ENCODE assay signal across 8 cellular contexts in the genomic region with DNA sequence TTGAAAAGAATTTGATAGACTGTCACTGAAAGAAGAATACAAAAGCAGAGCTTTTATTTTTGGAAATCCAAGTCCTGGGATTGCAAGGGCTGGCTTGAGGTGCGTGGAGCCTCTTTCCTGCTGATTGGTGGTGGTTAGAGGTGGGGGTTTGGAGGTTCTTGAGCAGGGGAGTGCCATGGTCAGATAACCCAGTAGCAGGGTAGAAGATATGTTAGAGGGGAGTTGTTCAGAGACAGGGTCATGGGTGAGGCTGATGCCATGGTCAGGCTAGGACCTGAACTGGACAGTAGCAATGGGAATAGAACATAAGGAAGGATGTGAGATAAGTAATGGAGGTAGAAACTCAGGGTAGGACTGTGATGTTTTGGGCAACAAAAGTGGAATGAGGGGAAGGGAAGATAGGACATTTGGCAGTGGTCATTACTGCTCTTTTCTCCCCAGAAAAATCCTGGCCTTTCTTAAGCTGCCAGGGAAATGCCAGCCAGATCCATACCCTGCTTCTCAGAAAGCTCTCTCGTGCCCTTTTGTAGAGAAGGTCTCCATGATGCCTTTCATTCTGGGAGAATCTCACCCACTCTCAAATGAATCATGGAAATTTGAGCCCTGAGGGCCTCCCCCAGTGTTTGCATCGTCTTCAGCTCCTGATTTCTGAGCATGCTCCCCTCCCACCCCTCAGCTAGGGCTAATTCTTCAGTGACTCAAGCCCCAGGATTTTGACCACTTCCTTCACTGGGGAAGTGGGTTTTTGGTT. TPM values are rescaled to one million over a fixed set of nuclear protein-coding genes. Genes with fewer than 3 reads are reported as not detected.
DNase-seq lines count a peak whose midpoint lies in the region; ATAC-seq, FAIRE-seq and TF ChIP-seq lines count a peak whose summit lies in the region.

No MANE protein-coding gene starts in this region.

- peak; percentile 77 for DNase-seq in RWPE2 (ENCODE audit: low spot score)
- DNase-seq in dermis blood vessel endothelial cell, result peak; percentile 97
- DNase-seq in trophoblast cell, result peak in 1 of 2 donors; percentile 20
- DNase-seq in left lobe of liver (ENCODE audit: low spot score), result no peak
- DNase-seq in DMS79 treated with DMSO at 0.1 percent for 48 hours (lab: John Stamatoyannopoulos, UW), result no peak
- DNase-seq in lower leg skin (ENCODE audit: low spot score in 2 of 2), result no peak

- ATAC-seq in RWPE2 (ENCODE audit: low read depth), result peak; percentile 93
- no peak for ATAC-seq in left lobe of liver
- no peak for ATAC-seq in GM21825 (IDR thresholded peaks at IDR 0.05; ENCODE audit: unreplicated experiment)

- peak overlapping the region; percentile 64 for H4K8ac ChIP-seq in trophoblast cell (ENCODE audit: low read depth, low read length)

- H3K36me3 ChIP-seq in RWPE2 (ENCODE audit: low read depth), result peaks cover 4% of the 10 kb centered on the region
- H3K36me3 ChIP-seq in trophoblast cell (ENCODE audit: control insufficient read depth in 1 of 2, insufficient read depth in 2 of 2, low read length in 2 of 2), result no peaks in the 10 kb centered on the region

- peak overlapping the region; percentile 84 for H2BK5ac ChIP-seq in trophoblast cell (ENCODE audit: low read depth, low read length, poor library complexity)

- H3K4ac ChIP-seq in trophoblast cell (ENCODE audit: low read depth, low read length), result peak overlapping the region; percentile 64

- no peak overlapping the region for H2AFZ ChIP-seq in trophoblast cell (ENCODE audit: insufficient read depth, low read length, poor library complexity)

- peak overlapping the region; percentile 76 for H3K18ac ChIP-seq in trophoblast cell (ENCODE audit: low read length)

- H2AK5ac ChIP-seq in trophoblast cell (ENCODE audit: low read length), result peak overlapping the region; percentile 67

- no peak for TF ChIP-seq CTCF in RWPE2 (IDR thresholded peaks at IDR 0.05; ENCODE audit: poor library complexity, severe bottlenecking)
- no peak for TF ChIP-seq CTCF in lower leg skin (IDR thresholded peaks at IDR 0.05)

- H3K9ac ChIP-seq in trophoblast cell (ENCODE audit: low read length), result no peak overlapping the region

- H4K12ac ChIP-seq in trophoblast cell (ENCODE audit: low read depth, low read length), result peak overlapping the region; percentile 64

- H3K4me1 ChIP-seq in RWPE2 (ENCODE audit: insufficient read depth, poor library complexity, severe bottlenecking) (peaks cover 34% of the 10 kb centered on the region), trophoblast cell (ENCODE audit: control insufficient read depth in 1 of 2, insufficient read depth in 2 of 2, low read length in 2 of 2) (peaks cover 23 to 32% of the 10 kb centered on the region in 2 experiments)

- no CpG with 5 or more reads among the region's 3 CpGs for WGBS in trophoblast cell (ENCODE audit: extremely low coverage, insufficient coverage, insufficient read length)
- WGBS in lower leg skin, 2 donors, result 34 to 37% methylated on average over 3 of the region's 3 CpGs

- peak; percentile 88 for FAIRE-seq in G401.6 (lab: Jason Lieb, UNC)

- H2BK12ac ChIP-seq in trophoblast cell (ENCODE audit: low read length), result peak overlapping the region; percentile 98

- H3K4me2 ChIP-seq in trophoblast cell (ENCODE audit: low read length), result no peak overlapping the region

- H3K23ac ChIP-seq in trophoblast cell (ENCODE audit: low read length), result no peak overlapping the region

- H4K91ac ChIP-seq in trophoblast cell (ENCODE audit: low read depth, low read length), result peak overlapping the region; percentile 71

- H3K79me1 ChIP-seq in trophoblast cell (ENCODE audit: low read length), result peaks cover 19% of the 10 kb centered on the region

- peaks cover 1% of the 10 kb centered on the region for H3K79me2 ChIP-seq in trophoblast cell (ENCODE audit: control insufficient read depth, insufficient read depth, low read length, poor library complexity)

- no peak overlapping the region for H3K4me3 ChIP-seq in RWPE2 (ENCODE audit: severe bottlenecking)
- H3K4me3 ChIP-seq in trophoblast cell (ENCODE audit: low read depth, low read length), result no peak overlapping the region
- no peak overlapping the region for H3K4me3 ChIP-seq in lower leg skin (ENCODE audit: low read depth, poor library complexity, severe bottlenecking)

- peak overlapping the region; percentile 92 for H3K14ac ChIP-seq in trophoblast cell (ENCODE audit: low read length)

- H3K27me3 ChIP-seq in RWPE2 (ENCODE audit: insufficient read depth, poor library complexity, severe bottlenecking) (no peaks in the 10 kb centered on the region), trophoblast cell (ENCODE audit: insufficient read depth, low read length) (no peaks in the 10 kb centered on the region)

- H3K27ac ChIP-seq in RWPE2 (ENCODE audit: poor library complexity, severe bottlenecking) (peak overlapping the region; percentile 97), trophoblast cell (ENCODE audit: low read depth, low read length) (peak overlapping the region; percentile 82)

- intact Hi-C loops in lower leg skin (cut with DNase I; ENCODE audit: low total_unique reads), result no loop called here

- H3K9me3 ChIP-seq in RWPE2 (ENCODE audit: severe bottlenecking) (no peaks in the 10 kb centered on the region), trophoblast cell (ENCODE audit: insufficient read depth, low read depth, low read length) (no peaks in the 10 kb centered on the region)

- TF ChIP-seq POLR2A in lower leg skin (IDR thresholded peaks at IDR 0.05), result no peak

- peak overlapping the region; percentile 91 for H2BK120ac ChIP-seq in trophoblast cell (ENCODE audit: insufficient read depth, low read length, poor library complexity)

RNA-seq across cellular contexts. Expression of gene EMP1, which starts 9.5 kb away (rescaled TPM):
- total RNA-seq in dermis blood vessel endothelial cell (318 and 336 TPM in 2 replicates), left lobe of liver (11.6 TPM), lower leg skin (100 to 1,000 TPM; 237 to 838 (median 402) TPM)
- polyA plus RNA-seq in trophoblast cell (2013), result 10.1 and 10.7 TPM in 2 replicates

Comparison
In these comparisons a context has a peak if more than half of its experiments do, and no peak if none do; other contexts are left out.
1. DNase-seq: peak in RWPE2 (single experiment) and dermis blood vessel endothelial cell (single experiment); none in left lobe of liver (single experiment), DMS79 treated with DMSO at 0.1 percent for 48 hours (single experiment) and lower leg skin (0 of 2).
2. RNA of gene EMP1, which starts 9.5 kb away (total RNA-seq): 237 to 838 TPM in lower leg skin and 318 to 336 TPM in dermis blood vessel endothelial cell; 11.6 TPM in left lobe of liver (single experiment); every median in the first group is over 10 times any median in the second.